In genomic region chr10:80664071-80664680, GRCh38 we compare ENCODE assay signal across 8 cellular contexts.
A peak's percentile ranks its signal among the peaks of the same experiment; 100 is the strongest.
DNase-seq lines count a peak whose midpoint lies in the region; FAIRE-seq and TF ChIP-seq lines count a peak whose summit lies in the region.

No MANE protein-coding gene starts in this region.

- intact Hi-C loops in MCF 10A (cut with micrococcal nuclease) = loop anchor here (1.0 to 10.0 kb wide), 3 partner anchors 127 to 351 kb away; partner anchors contain the start of gene SH2D4B

- H3K9me3 Mint-ChIP-seq in MCF 10A (ENCODE audit: unreplicated experiment) = no peaks in the 10 kb centered on the region

- no peak overlapping the region for H3K27ac ChIP-seq in MM.1S (ENCODE audit: low read length)

- no peaks in the 10 kb centered on the region for H4K20me1 ChIP-seq in MM.1S (ENCODE audit: insufficient read depth, low read length)

- no peaks in the 10 kb centered on the region for H3K36me3 Mint-ChIP-seq in MCF 10A (ENCODE audit: insufficient read depth, unreplicated experiment)

- TF ChIP-seq POLR2A in H54 (IDR thresholded peaks at IDR 0.05; ENCODE audit: low read depth, low read length) = no peak

- no peak overlapping the region for H3K4me3 Mint-ChIP-seq in MCF 10A (ENCODE audit: unreplicated experiment)

- no peaks in the 10 kb centered on the region for H3K36me3 ChIP-seq in GM06990 (ENCODE audit: control insufficient read depth, insufficient read depth, low read length)
- H3K36me3 ChIP-seq in MM.1S (replicated peaks; ENCODE audit: insufficient read depth, low read length) = no peaks in the 10 kb centered on the region

- BruUV-seq in MCF 10A (replicated peaks; lab: Mats Ljungman, UMichigan) = no TSS peak

- H3K27me3 ChIP-seq in GM06990 (replicated peaks; ENCODE audit: control insufficient read depth, insufficient read depth, low read length) (peaks cover 2% of the 10 kb centered on the region), MM.1S (replicated peaks; ENCODE audit: insufficient read depth, low read length) (no peaks in the 10 kb centered on the region)

- peak overlapping the region; percentile 21; the same call in 1 of the 2 replicates for H3K4me2 ChIP-seq in MM.1S (ENCODE audit: low read depth, low read length)

- no peaks in the 10 kb centered on the region for H3K4me1 Mint-ChIP-seq in MCF 10A (ENCODE audit: insufficient read depth, unreplicated experiment)

- peaks cover 25% of the 10 kb centered on the region for H3K27me3 Mint-ChIP-seq in MCF 10A (ENCODE audit: insufficient read depth, unreplicated experiment)

- DNase-seq in GM06990 (ENCODE audit: extremely low read depth, insufficient read length) (peak; percentile 35), H54 (ENCODE audit: insufficient read length, low spot score) (peak; percentile 69), MM.1S (peak; percentile 49), T follicular helper cell (ENCODE audit: low read depth) (peak; percentile 5), MCF 10A (ENCODE audit: unreplicated experiment) (peak; percentile 78), inferior parietal cortex (ENCODE audit: extremely low spot score) (peak; percentile 89), cerebellar nuclear complex (lab: John Stamatoyannopoulos, UW) (no peak)
- peak; percentile 11 to 39 for DNase-seq in stimulated activated CD4-positive, alpha-beta T cell treated with anti-CD3 and anti-CD28 coated beads, Interleukin-1b, Interleukin-23, amount 100 ng/mL, for 4 hours (ENCODE audit: low read depth in 2 of 2)

- POLR2A ChIA-PET in MCF 10A (lab: Yijun Ruan, JAX) = interaction anchor here (0.6 kb wide), 1 partner anchor 191 kb away, joined by 3 read pairs; no protein-coding TSS in a partner anchor

- no peaks in the 10 kb centered on the region for H3K9me3 ChIP-seq in MM.1S (replicated peaks; ENCODE audit: insufficient read depth, low read length)

- FAIRE-seq in H54 (lab: Jason Lieb, UNC) = peak; percentile 69

- no peaks in the 10 kb centered on the region for H3F3A ChIP-seq in MM.1S (ENCODE audit: insufficient read depth, low read length)

- no peaks in the 10 kb centered on the region for H3K4me1 ChIP-seq in MM.1S (ENCODE audit: low read length)

- H3K79me2 ChIP-seq in MM.1S (ENCODE audit: low read length) = no peaks in the 10 kb centered on the region

- H3K4me3 ChIP-seq in GM06990 (replicated peaks; ENCODE audit: low read depth, low read length) (no peak overlapping the region), MM.1S (ENCODE audit: low read length) (no peak overlapping the region)

- no peak overlapping the region for H3K27ac Mint-ChIP-seq in MCF 10A (ENCODE audit: low read depth, unreplicated experiment)

- no peaks in the 10 kb centered on the region for H3K9me2 ChIP-seq in MM.1S (replicated peaks; ENCODE audit: insufficient read depth, low read length)

- H3K9ac ChIP-seq in MM.1S (ENCODE audit: low read length) = no peak overlapping the region

- CTCF ChIA-PET in MCF 10A (lab: Yijun Ruan, JAX) = interaction anchor here (0.6 to 6.3 kb wide), 47 partner anchors 8 to 1900 kb away, joined by 3 to 127 read pairs (median 4); no protein-coding TSS in a partner anchor

- peak overlapping the region; percentile 38; the same call in 1 of the 2 replicates for H2AFZ ChIP-seq in MM.1S (ENCODE audit: low read length)

- TF ChIP-seq CTCF in GM06990 (IDR thresholded peaks at IDR 0.05; ENCODE audit: insufficient read depth, low read length, poor library complexity, severe bottlenecking) = peak; percentile 96
- peak; percentile 88 for TF ChIP-seq CTCF in MM.1S (IDR thresholded peaks at IDR 0.05; ENCODE audit: low read length)
- TF ChIP-seq CTCF in MCF 10A (IDR thresholded peaks at IDR 0.05; ENCODE audit: unreplicated experiment) = peak; percentile 94

Comparison
In these comparisons a context has a peak if more than half of its experiments do, and no peak if none do; other contexts are left out.
1. DNase-seq: peak in GM06990 (single experiment), H54 (single experiment), MM.1S (single experiment), T follicular helper cell (single experiment), MCF 10A (single experiment), inferior parietal cortex (single experiment) and stimulated activated CD4-positive, alpha-beta T cell treated with anti-CD3 and anti-CD28 coated beads, Interleukin-1b, Interleukin-23, amount 100 ng/mL, for 4 hours (2 of 2); none in cerebellar nuclear complex (0 of 2).
2. Peak in every context shown above with its lines, with median percentiles within 50 percentile points of each other: CTCF ChIP-seq.